21 cellular contexts compared by ENCODE assay signal in genomic region chr1:200856716-200857352, GRCh38. TPM values are rescaled to one million over a fixed set of nuclear protein-coding genes. Genes with fewer than 3 reads are reported as not detected.
DNase-seq lines count a peak whose midpoint lies in the region; ATAC-seq lines count a peak whose summit lies in the region.
"Had no signal": no experiment of that assay in that cellular context is flagged by ENCODE, and none has a peak within 500 bp of the region (broad histone marks: within the 10 kb centered on the region; RNA-seq: fewer than 3 reads in every experiment).

No MANE protein-coding gene starts in this region.

- peaks cover 6% of the 10 kb centered on the region for H3K27me3 Mint-ChIP-seq in activated T-cell treated with anti-CD3 and anti-CD28 coated beads, Interleukin-2, amount 50 U/mL, for 72 hours (ENCODE audit: low read depth)

- peak; percentile 69 to 76 for ATAC-seq in activated T-cell treated with anti-CD3 and anti-CD28 coated beads, Interleukin-2, amount 50 U/mL, for 72 hours (replicated peaks in 1 of 2)
- ATAC-seq in GM18909 (IDR thresholded peaks at IDR 0.05; ENCODE audit: poor library complexity, unreplicated experiment) (no peak), GM19397 (IDR thresholded peaks at IDR 0.05; ENCODE audit: unreplicated experiment) (no peak)

- DNase-seq in activated T-cell treated with anti-CD3 and anti-CD28 coated beads, Interleukin-2, amount 50 U/mL, for 72 hours, result no peak
- no peak for DNase-seq in activated T-cell treated with anti-CD3 and anti-CD28 coated beads for 4 hours
- DNase-seq in LHCN-M2 (ENCODE audit: low read depth), result peak; percentile 58
- DNase-seq in dedifferentiated amniotic fluid mesenchymal stem cell (ENCODE audit: extremely low spot score), result peak; percentile 93
- peak; percentile 83 for DNase-seq in skeletal muscle cell (ENCODE audit: low read depth)
- no peak for DNase-seq in glomerular visceral epithelial cell (ENCODE audit: extremely low spot score)
- DNase-seq: activated gamma-delta T cell treated with Interleukin-2 at 50 U/mL for 16 hours, esophagus squamous epithelium, HFFc6, hippocampal formation, MM.1S, NCI-H1930, WERI-Rb-1 had no signal

- peaks cover 0 to 2% of the 10 kb centered on the region in 2 donors for H3K36me3 Mint-ChIP-seq in activated T-cell treated with anti-CD3 and anti-CD28 coated beads, Interleukin-2, amount 50 U/mL, for 72 hours (ENCODE audit: insufficient read depth in 2 of 2)

- H3K4me3 Mint-ChIP-seq in activated T-cell treated with anti-CD3 and anti-CD28 coated beads, Interleukin-2, amount 50 U/mL, for 72 hours, result no peak overlapping the region
- H3K4me3 Mint-ChIP-seq: HFFc6; neural progenitor cell; T-helper 1 cell treated with Interleukin-12 subunit alpha and Interleukin-12 subunit beta and Interleukin-4 antibody, amounts not matched to agents 30 μg/mL and 1 μg/mL, for 36 hours had no signal

- H3K27ac Mint-ChIP-seq in activated T-cell treated with anti-CD3 and anti-CD28 coated beads, Interleukin-2, amount 50 U/mL, for 72 hours, result no peak overlapping the region
- H3K27ac Mint-ChIP-seq: HFFc6; neural progenitor cell; T-helper 1 cell treated with Interleukin-12 subunit alpha and Interleukin-12 subunit beta and Interleukin-4 antibody, amounts not matched to agents 30 μg/mL and 1 μg/mL, for 36 hours had no signal

- no peak overlapping the region for H3K4me3 ChIP-seq in skeletal muscle cell (ENCODE audit: low read depth, low read length)
- H3K4me3 ChIP-seq: esophagus squamous epithelium, neural progenitor cell had no signal

- H3K9me3 Mint-ChIP-seq in activated T-cell treated with anti-CD3 and anti-CD28 coated beads, Interleukin-2, amount 50 U/mL, for 72 hours, result no peaks in the 10 kb centered on the region
- H3K9me3 Mint-ChIP-seq: HFFc6; neural progenitor cell; T-helper 1 cell treated with Interleukin-12 subunit alpha and Interleukin-12 subunit beta and Interleukin-4 antibody, amounts not matched to agents 30 μg/mL and 1 μg/mL, for 36 hours had no signal

- H3K4me1 Mint-ChIP-seq in activated T-cell treated with anti-CD3 and anti-CD28 coated beads, Interleukin-2, amount 50 U/mL, for 72 hours (ENCODE audit: low read depth), result peaks cover under 1% of the 10 kb centered on the region
- H3K4me1 Mint-ChIP-seq: neural progenitor cell had no signal

RNA-seq across cellular contexts. Expression of gene GPR25, which starts 15.9 kb away (rescaled TPM):
- total RNA-seq in activated T-cell treated with anti-CD3 and anti-CD28 coated beads, Interleukin-2, amount 50 U/mL, for 72 hours, result not detected
- not detected in 2 replicates for total RNA-seq in LHCN-M2 (2014; rRNA removed)
- polyA plus RNA-seq in LHCN-M2 (2012), result not detected
- total RNA-seq: HFFc6, kidney epithelial cell, NCI-H460, subcutaneous adipose tissue had no signal
- polyA plus RNA-seq: AG04450 had no signal

RNA-seq across cellular contexts. Expression of gene INAVA, which starts 37.9 kb away (rescaled TPM):
- not detected for total RNA-seq in activated T-cell treated with anti-CD3 and anti-CD28 coated beads, Interleukin-2, amount 50 U/mL, for 72 hours
- total RNA-seq in LHCN-M2 (2014; rRNA removed), result 0.63 and 1.5 TPM in 2 replicates
- 0.51 TPM for polyA plus RNA-seq in LHCN-M2 (2012)
- total RNA-seq: HFFc6, subcutaneous adipose tissue had no signal

Comparison
In these comparisons a context has a peak if more than half of its experiments do, and no peak if none do; other contexts are left out.
1. ATAC-seq: peak in activated T-cell treated with anti-CD3 and anti-CD28 coated beads, Interleukin-2, amount 50 U/mL, for 72 hours (2 of 2); none in GM18909 (single experiment) and GM19397 (single experiment).
2. DNase-seq: peak in LHCN-M2 (single experiment), dedifferentiated amniotic fluid mesenchymal stem cell (single experiment) and skeletal muscle cell (single experiment); none in activated T-cell treated with anti-CD3 and anti-CD28 coated beads, Interleukin-2, amount 50 U/mL, for 72 hours (0 of 2), activated T-cell treated with anti-CD3 and anti-CD28 coated beads for 4 hours (single experiment) and glomerular visceral epithelial cell (single experiment).